Comparison of ENCODE assay signal across 1 cellular context in genomic region chr6:108438918-108439317, GRCh38.
A peak's percentile ranks its signal among the peaks of the same experiment; 100 is the strongest.
TF ChIP-seq lines count a peak whose summit lies in the region.

No MANE protein-coding gene starts in this region.

TF ChIP-seq in H1, 55 proteins besides CTCF, POLR2A, EP300 and RAD21 (continued from another document):
- no peak for TF ChIP-seq NANOG (IDR thresholded peaks at IDR 0.05; ENCODE audit: insufficient read depth, low read depth, low read length, poor library complexity, severe bottlenecking)
- TF ChIP-seq EZH2 (IDR thresholded peaks at IDR 0.05; ENCODE audit: low read depth, low read length, severe bottlenecking) = no peak
- peak; percentile 49; the same call in 1 of the 2 replicates for TF ChIP-seq CEBPB (IDR thresholded peaks at IDR 0.05; ENCODE audit: low read depth, low read length)
TF ChIP-seq in H1: peak in this region for 1.
